ENCODE assay signal across 25 cellular contexts in genomic region chr2:69359371-69359770, GRCh38. TPM values are rescaled to one million over a fixed set of nuclear protein-coding genes. Genes with fewer than 3 reads are reported as not detected.
DNase-seq lines count a peak whose midpoint lies in the region; ATAC-seq and TF ChIP-seq lines count a peak whose summit lies in the region.
"Had no signal": no experiment of that assay in that cellular context is flagged by ENCODE, and none has a peak within 500 bp of the region (broad histone marks: within the 10 kb centered on the region; RNA-seq: fewer than 3 reads in every experiment).

No MANE protein-coding gene starts in this region.

- no peak overlapping the region for H3K9ac ChIP-seq in SK-N-MC (ENCODE audit: insufficient read length)
- H3K9ac ChIP-seq: BLaER1 treated with 17β-estradiol and CSF1 and Interleukin-3, amounts not matched to agents 10 nM and 100 nM; KMS-11; SK-N-SH had no signal

- H3K27me3 ChIP-seq in A673 (replicated peaks; ENCODE audit: insufficient read depth, low read depth, low read length, poor library complexity) = no peaks in the 10 kb centered on the region
- H3K27me3 ChIP-seq in GM23338 (ENCODE audit: insufficient read depth) = no peaks in the 10 kb centered on the region
- H3K27me3 ChIP-seq in right atrium auricular region = no peaks in the 10 kb centered on the region
- H3K27me3 ChIP-seq: BLaER1 treated with 17β-estradiol and CSF1 and Interleukin-3, amounts not matched to agents 10 nM and 100 nM had no signal

- no peak overlapping the region for H3K4me3 ChIP-seq in A673 (ENCODE audit: low read depth, low read length, poor library complexity, severe bottlenecking)
- no peak overlapping the region for H3K4me3 ChIP-seq in GM23338
- peak overlapping the region; percentile 40 for H3K4me3 ChIP-seq in SK-N-MC
- no peak overlapping the region for H3K4me3 ChIP-seq in right atrium auricular region
- H3K4me3 ChIP-seq: BLaER1 treated with 17β-estradiol and CSF1 and Interleukin-3, amounts not matched to agents 10 nM and 100 nM had no signal

- no peaks in the 10 kb centered on the region for H3K9me3 Mint-ChIP-seq in GM23338
- H3K9me3 Mint-ChIP-seq: CD4-positive, alpha-beta memory T cell; IgD-negative memory B cell had no signal

- peaks cover 81% of the 10 kb centered on the region for H3K36me3 ChIP-seq in A673 (ENCODE audit: insufficient read depth, low read length, poor library complexity, severe bottlenecking)
- peaks cover 19% of the 10 kb centered on the region for H3K36me3 ChIP-seq in GM23338 (ENCODE audit: insufficient read depth)
- H3K36me3 ChIP-seq in SK-N-MC (ENCODE audit: insufficient read depth, low read length) = peaks cover 68% of the 10 kb centered on the region
- H3K36me3 ChIP-seq in right atrium auricular region = peaks cover 79% of the 10 kb centered on the region

- no TSS peak for BruUV-seq in A673 (replicated peaks; lab: Mats Ljungman, UMichigan)

- no peaks in the 10 kb centered on the region for H3F3A ChIP-seq in GM23338 (replicated peaks; ENCODE audit: low read depth)

- H3K36me3 Mint-ChIP-seq in GM23338 (ENCODE audit: low read depth) = peaks cover 74% of the 10 kb centered on the region

- intact Hi-C loops in A673 (cut with micrococcal nuclease; ENCODE audit: unreplicated experiment) = no loop called here

- H3K4me1 Mint-ChIP-seq in GM23338 = peaks cover 29% of the 10 kb centered on the region; the same call in 2 of the 3 replicates
- H3K4me1 Mint-ChIP-seq: IgD-negative memory B cell had no signal

- TF ChIP-seq CTCF in A673 (conservative IDR thresholded peaks at IDR 0.05; ENCODE audit: low read depth, low read length) (no peak), GM23338 (conservative IDR thresholded peaks at IDR 0.05; ENCODE audit: low read depth in 2 of 2) (no peak), right atrium auricular region (IDR thresholded peaks at IDR 0.05) (no peak)

- ATAC-seq in GM23338 = no peak

- H3K9me2 ChIP-seq in GM23338 (ENCODE audit: insufficient read depth) = no peaks in the 10 kb centered on the region
- H3K9me2 ChIP-seq: SK-N-SH had no signal

- no peak overlapping the region for H2AFZ ChIP-seq in GM23338

- POLR2A ChIA-PET in A673 (lab: Charles Lee; ENCODE audit: low non-redundant PET) = no interaction called here

- CTCF ChIA-PET in A673 (lab: Charles Lee) = no interaction called here

- H3K4me1 ChIP-seq in A673 (ENCODE audit: insufficient read depth, low read length, poor library complexity, severe bottlenecking) (peaks cover 24% of the 10 kb centered on the region), GM23338 (ENCODE audit: insufficient read depth) (peaks cover 19% of the 10 kb centered on the region; the same call in 1 of the 2 replicates), right atrium auricular region (no peaks in the 10 kb centered on the region)
- H3K4me1 ChIP-seq: BLaER1 treated with 17β-estradiol and CSF1 and Interleukin-3, amounts not matched to agents 10 nM and 100 nM had no signal

- peak overlapping the region; percentile 88 for H3K27ac Mint-ChIP-seq in GM23338
- H3K27ac Mint-ChIP-seq: CD4-positive, alpha-beta memory T cell; IgD-negative memory B cell had no signal

- no peak overlapping the region for H3K4me3 Mint-ChIP-seq in GM23338
- H3K4me3 Mint-ChIP-seq: CD4-positive, alpha-beta memory T cell; IgD-negative memory B cell had no signal

- no peaks in the 10 kb centered on the region for H3K9me3 ChIP-seq in A673 (ENCODE audit: low read depth, low read length, poor library complexity, severe bottlenecking)
- no peaks in the 10 kb centered on the region for H3K9me3 ChIP-seq in SK-N-MC (ENCODE audit: low read depth, low read length)
- H3K9me3 ChIP-seq in right atrium auricular region = no peaks in the 10 kb centered on the region
- H3K9me3 ChIP-seq: BLaER1 treated with 17β-estradiol and CSF1 and Interleukin-3, amounts not matched to agents 10 nM and 100 nM; SK-N-SH had no signal

- H4K20me1 ChIP-seq in GM23338 (replicated peaks; ENCODE audit: insufficient read depth) = no peaks in the 10 kb centered on the region

- peak overlapping the region; percentile 8; the same call in 1 of the 2 replicates for H3K4me2 ChIP-seq in GM23338
- H3K4me2 ChIP-seq: BLaER1 treated with 17β-estradiol and CSF1 and Interleukin-3, amounts not matched to agents 10 nM and 100 nM; KMS-11; SK-N-SH had no signal

- H3K27ac ChIP-seq in A673 (ENCODE audit: low read depth, low read length, poor library complexity, severe bottlenecking) (peak overlapping the region; percentile 56), GM23338 (ENCODE audit: low read depth) (peak overlapping the region; percentile 64), SK-N-MC (peak overlapping the region; percentile 57), epithelial cell of prostate (peak overlapping the region; percentile 70), right atrium auricular region (no peak overlapping the region)
- H3K27ac ChIP-seq: BLaER1 treated with 17β-estradiol and CSF1 and Interleukin-3, amounts not matched to agents 10 nM and 100 nM; KMS-11 had no signal

- DNase-seq in A673 (ENCODE audit: low spot score) (no peak), GM23338 (ENCODE audit: low spot score) (no peak), SK-N-MC (ENCODE audit: low read depth, low spot score) (no peak), epithelial cell of prostate (ENCODE audit: low read depth, low spot score) (no peak), right atrium auricular region (ENCODE audit: low spot score) (no peak), SHP77 (lab: John Stamatoyannopoulos, UW) (no peak), SKM-1 (lab: John Stamatoyannopoulos, UW; ENCODE audit: unreplicated experiment) (no peak), RPMI8226 (no peak)
- DNase-seq: AML-193; CD4-positive, alpha-beta memory T cell; COR-L47; DMS53; GOT3; NCI-H1048; NCI-H1417; NCI-H1694; NCI-H2029 treated with DMSO at 0.1 percent for 48 hours; NCI-H446 treated with DMSO at 0.1 percent for 48 hours; NCI-H526; NCI-H82; SIG-M5; SK-N-SH had no signal

- peaks cover 2% of the 10 kb centered on the region for H3K27me3 Mint-ChIP-seq in GM23338 (ENCODE audit: insufficient read depth, low read depth, poor library complexity)
- H3K27me3 Mint-ChIP-seq: CD4-positive, alpha-beta memory T cell; IgD-negative memory B cell had no signal

- no peaks in the 10 kb centered on the region for H3K79me2 ChIP-seq in GM23338 (replicated peaks; ENCODE audit: insufficient read depth)

TF ChIP-seq in GM23338, 12 proteins besides CTCF, POLR2A, EP300 and RAD21 (continues in another document):
- TF ChIP-seq REST (IDR thresholded peaks at IDR 0.05; ENCODE audit: unreplicated experiment) = no peak

RNA-seq across cellular contexts. Expression of gene GFPT1, which starts 27.7 kb away (rescaled TPM):
- total RNA-seq in A673 (2021) (53.0 and 56.9 TPM in 2 replicates), right atrium auricular region (10 to 100 TPM; 26.7 to 39.7 TPM)
- 62.0 and 65.2 TPM in 2 replicates for total RNA-seq in GM23338 (2014; rRNA removed; shearing (Covaris generic))
- polyA plus RNA-seq in GM23338 (2016; fragmentation: Nextera tagmentation; extraction: Ambion mirVana) = 45.9 and 60.8 TPM in 2 replicates

Comparison
In these comparisons a context has a peak if more than half of its experiments do, and no peak if none do; other contexts are left out.
1. H3K27ac ChIP-seq: peak in A673 (single experiment), GM23338 (single experiment), SK-N-MC (single experiment) and epithelial cell of prostate (single experiment); none in right atrium auricular region (0 of 2).